ENCODE assay signal across 8 cellular contexts in genomic region chr15:57306944-57307411, GRCh38.
DNase-seq lines count a peak whose midpoint lies in the region; ATAC-seq, FAIRE-seq and TF ChIP-seq lines count a peak whose summit lies in the region.

No MANE protein-coding gene starts in this region.

- intact Hi-C loops in HCT116 (cut with micrococcal nuclease): loop anchor here (1.0 to 10.0 kb wide), 4 partner anchors 161 to 816 kb away; no protein-coding TSS in a partner anchor

- no peaks in the 10 kb centered on the region for H3K9me3 ChIP-seq in HCT116 (ENCODE audit: control insufficient read depth in 1 of 2, insufficient read depth in 1 of 2, low read depth in 1 of 2, low read length in 2 of 2)
- H3K9me3 ChIP-seq in lung (ENCODE audit: control insufficient read depth in 2 of 2, insufficient read depth in 1 of 2, low read length in 1 of 2): no peaks in the 10 kb centered on the region

- TF ChIP-seq RAD21 in HCT116 (IDR thresholded peaks at IDR 0.05; ENCODE audit: low read depth): no peak

- no peak for TF ChIP-seq POLR2A in HCT116 (IDR thresholded peaks at IDR 0.05; ENCODE audit: borderline replicate concordance, extremely low read depth, insufficient read depth, insufficient read length)

- H3K36me3 ChIP-seq in HCT116 (ENCODE audit: control insufficient read depth in 1 of 2, insufficient read depth in 2 of 2, low read length in 2 of 2): no peaks in the 10 kb centered on the region
- no peaks in the 10 kb centered on the region for H3K36me3 ChIP-seq in bronchial epithelial cell (ENCODE audit: control insufficient read depth, insufficient read depth, low read length)
- no peaks in the 10 kb centered on the region for H3K36me3 ChIP-seq in lung (ENCODE audit: control insufficient read depth in 2 of 2, insufficient read depth in 2 of 2, low read length in 2 of 2)

- BruUV-seq in HCT116 (replicated peaks; lab: Mats Ljungman, UMichigan): no TSS peak

- FAIRE-seq in bronchial epithelial cell (lab: Jason Lieb, UNC): no peak

- no peaks in the 10 kb centered on the region for H4K20me1 ChIP-seq in HCT116 (ENCODE audit: insufficient read depth)

- no peak overlapping the region for H2AFZ ChIP-seq in HCT116 (ENCODE audit: low read depth, low read length, poor library complexity, severe bottlenecking)

- CTCF ChIA-PET in HCT116 (lab: Charles Lee): interaction anchor here (0.7 to 2.3 kb wide), 13 partner anchors 9 to 837 kb away, joined by 3 to 30 read pairs (median 4); no protein-coding TSS in a partner anchor

- H3K27me3 ChIP-seq in HCT116 (ENCODE audit: insufficient read depth, low read length) (no peaks in the 10 kb centered on the region), bronchial epithelial cell (ENCODE audit: control insufficient read depth, insufficient read depth, low read length) (peaks cover 3% of the 10 kb centered on the region), lung (ENCODE audit: control insufficient read depth, insufficient read depth) (no peaks in the 10 kb centered on the region)

- peak overlapping the region; percentile 18; the same call in 1 of the 2 replicates for H3K4me2 ChIP-seq in HCT116 (ENCODE audit: low read length)

- no peak overlapping the region for H3K9ac ChIP-seq in HCT116 (ENCODE audit: low read length)

- no peak overlapping the region for H3K27ac ChIP-seq in 22Rv1
- H3K27ac ChIP-seq in HCT116 (ENCODE audit: low read depth, low read length): no peak overlapping the region
- H3K27ac ChIP-seq in lung (ENCODE audit: low read depth in 1 of 2, low read length in 1 of 2): peak overlapping the region in 1 of 2 donors; percentile 10

- no peaks in the 10 kb centered on the region for H3K4me1 ChIP-seq in HCT116 (ENCODE audit: control insufficient read depth in 1 of 2, insufficient read depth in 2 of 2, low read length in 2 of 2)
- H3K4me1 ChIP-seq in lung (ENCODE audit: control insufficient read depth in 2 of 2, insufficient read depth in 2 of 2, low read length in 2 of 2): peaks cover 0 to 6% of the 10 kb centered on the region in 2 donors

- H3K79me2 ChIP-seq in HCT116 (ENCODE audit: insufficient read depth, low read length): no peaks in the 10 kb centered on the region

- TF ChIP-seq CTCF in 22Rv1 (IDR thresholded peaks at IDR 0.05): peak; percentile 64
- no peak for TF ChIP-seq CTCF in HCT116 (IDR thresholded peaks at IDR 0.05 in 2 of 3, conservative IDR thresholded peaks at IDR 0.05 in 1 of 3; ENCODE audit: borderline replicate concordance in 1 of 3, insufficient read depth in 1 of 3, low read depth in 2 of 3, low read length in 2 of 3)
- no peak for TF ChIP-seq CTCF in bronchial epithelial cell (IDR thresholded peaks at IDR 0.05; ENCODE audit: insufficient read depth, low read length, severe bottlenecking)
- TF ChIP-seq CTCF in lung (IDR thresholded peaks at IDR 0.05; ENCODE audit: control extremely low read depth, extremely low read depth): no peak

- ATAC-seq in HCT116 (peak; percentile 26; the same call in 1 of the 2 replicates), lung (ENCODE audit: insufficient read depth, low FRiP score) (no peak), HG02763 (IDR thresholded peaks at IDR 0.05; ENCODE audit: unreplicated experiment) (no peak)

- POLR2A ChIA-PET in HCT116 (lab: Charles Lee): no interaction called here

- no peak overlapping the region for H3K4me3 ChIP-seq in HCT116 (replicated peaks in 1 of 2; ENCODE audit: low read depth in 1 of 2, low read length in 2 of 2)
- peak overlapping the region; percentile 46 for H3K4me3 ChIP-seq in bronchial epithelial cell (ENCODE audit: low read depth, low read length)
- H3K4me3 ChIP-seq in lung: peak overlapping the region; percentile 14

- H3K9me2 ChIP-seq in HCT116 (ENCODE audit: insufficient read depth): no peaks in the 10 kb centered on the region

- 29 to 39% methylated on average over 22 to 24 of the region's 24 CpGs for WGBS in lung, 2 donors

- RAD21 ChIA-PET in HCT116 (lab: Charles Lee; ENCODE audit: low non-redundant PET in 1 of 2, low total read pairs in 2 of 2, uncharacterized antibody in 2 of 2, unreplicated experiment in 2 of 2): interaction anchor here (0.7 to 0.8 kb wide), 2 partner anchors 160 to 173 kb away, joined by 3 read pairs; no protein-coding TSS in a partner anchor

- no peak for DNase-seq in HCT116 (ENCODE audit: low read depth, low spot score)
- no peak for DNase-seq in bronchial epithelial cell (ENCODE audit: low read depth)
- no peak for DNase-seq in lung (ENCODE audit: low spot score)
- DNase-seq in mucosa of gallbladder (ENCODE audit: low spot score): no peak
- DNase-seq in NCI-H524 treated with DMSO at 0.1 percent for 48 hours (lab: John Stamatoyannopoulos, UW): no peak
- no peak for DNase-seq in islet precursor cell

TF ChIP-seq in HCT116, 20 proteins besides CTCF, POLR2A, EP300 and RAD21:
- TF ChIP-seq JUND (IDR thresholded peaks at IDR 0.05) (no peak), ATF3 (IDR thresholded peaks at IDR 0.05) (no peak), ZFX (IDR thresholded peaks at IDR 0.05) (no peak), POLR2AphosphoS5 (IDR thresholded peaks at IDR 0.05; ENCODE audit: low read depth, low read length) (no peak)

Comparison
In these comparisons a context has a peak if more than half of its experiments do, and no peak if none do; other contexts are left out.
1. H3K4me3 ChIP-seq: peak in bronchial epithelial cell (single experiment) and lung (single experiment); none in HCT116 (0 of 2).